8 cellular contexts compared by ENCODE assay signal in genomic region chr14:102085944-102086343, GRCh38. TPM values are rescaled to one million over a fixed set of nuclear protein-coding genes. Genes with fewer than 3 reads are reported as not detected.
DNase-seq lines count a peak whose midpoint lies in the region; ATAC-seq, FAIRE-seq and TF ChIP-seq lines count a peak whose summit lies in the region.
"Not testable (repeated sequence)": the region's sequence is repeated elsewhere in the genome, so short reads cannot be mapped to it uniquely, and the experiment has no call there.

No MANE protein-coding gene starts in this region.

- H3K27ac Mint-ChIP-seq in CD4-positive, alpha-beta T cell = peak overlapping the region; percentile 91
- H3K27ac Mint-ChIP-seq in activated B cell treated with CpG ODN at 0.5 μM for 24 hours = peak overlapping the region; percentile 80

- peak overlapping the region; percentile 98 for H3K4me3 Mint-ChIP-seq in CD4-positive, alpha-beta T cell
- H3K4me3 Mint-ChIP-seq in activated B cell treated with CpG ODN at 0.5 μM for 24 hours = peak overlapping the region; percentile 93

- not testable (repeated sequence) for H3K27me3 Mint-ChIP-seq in CD4-positive, alpha-beta T cell; activated B cell treated with CpG ODN at 0.5 μM for 24 hours

- intact Hi-C loops in CD4-positive, alpha-beta T cell (cut with DNase I, micrococcal nuclease) = loop anchor here (2.0 to 10.0 kb wide), 9 partner anchors 51 to 691 kb away; partner anchors contain the start of genes DYNC1H1 (in 2 of the 2), MOK (in 1 of the 2), PPP2R5C (in 1 of the 2) and TRAF3 (in 1 of the 2)
- intact Hi-C loops in activated B cell treated with CpG ODN at 0.5 μM for 24 hours (cut with micrococcal nuclease) (loop anchor here (2.0 to 10.0 kb wide), 6 partner anchors 136 to 1246 kb away; partner anchors contain the start of gene EIF5), K562 (cut with micrococcal nuclease) (loop anchor here (5.0 kb wide), 1 partner anchor 399 kb away; no protein-coding TSS in a partner anchor), HepG2 (cut with micrococcal nuclease; ENCODE audit: unreplicated experiment) (loop anchor here (2.0 kb wide), 1 partner anchor 123 kb away; no protein-coding TSS in a partner anchor)
- intact Hi-C loops in esophagus squamous epithelium (cut with DNase I) = not testable (repeated sequence)

- not testable (repeated sequence) for H3K27me3 ChIP-seq in CD4-positive, alpha-beta T cell (ENCODE audit: control insufficient read depth, insufficient read depth, low read length); KMS-11 (ENCODE audit: insufficient read depth, low read depth); K562 (ENCODE audit: control insufficient read depth in 2 of 2, insufficient read depth in 2 of 2, low read length in 2 of 2); esophagus squamous epithelium; HepG2 (ENCODE audit: control insufficient read depth in 1 of 2, insufficient read depth in 2 of 2, low read length in 2 of 2); neutrophil; suprapubic skin

- H3K79me2 ChIP-seq in KMS-11 (ENCODE audit: insufficient read depth, low read depth) (peaks cover 40% of the 10 kb centered on the region), K562 (ENCODE audit: control insufficient read depth, insufficient read depth, low read length) (peaks cover 72% of the 10 kb centered on the region), HepG2 (ENCODE audit: insufficient read depth, low read length) (peaks cover 40% of the 10 kb centered on the region)

- H3K4me2 ChIP-seq in KMS-11 (peak overlapping the region; percentile 86), K562 (ENCODE audit: insufficient read depth, low read length) (peak overlapping the region; percentile 85), HepG2 (ENCODE audit: low read depth, low read length) (peak overlapping the region; percentile 78)

- H3K9ac ChIP-seq in KMS-11 (peak overlapping the region; percentile 93), K562 (ENCODE audit: insufficient read depth in 1 of 2, low read depth in 2 of 2, low read length in 2 of 2) (peak overlapping the region; percentile 83 to 94), HepG2 (ENCODE audit: insufficient read depth, low read depth, low read length) (peak overlapping the region; percentile 96)

- not testable (repeated sequence) for FAIRE-seq in K562 (lab: Jason Lieb, UNC)
- peak; percentile 18 for FAIRE-seq in HepG2 (lab: Jason Lieb, UNC)

- H3K4me3 ChIP-seq in KMS-11 (IDR thresholded peaks at IDR 0.05; ENCODE audit: insufficient read depth, low read depth, low read length) (peak overlapping the region; percentile 52), K562 (peak overlapping the region; percentile 89), esophagus squamous epithelium (peak overlapping the region; percentile 65 to 98 (median 88)), HepG2 (replicated peaks in 1 of 3; ENCODE audit: insufficient read depth in 1 of 3, low read depth in 2 of 3, low read length in 3 of 3) (peak overlapping the region; percentile 84 to 91 (median 90)), neutrophil (ENCODE audit: low read depth in 1 of 2, low read length in 1 of 2) (peak overlapping the region; percentile 94 to 99), suprapubic skin (peak overlapping the region; percentile 97)

- H3K4me1 Mint-ChIP-seq in CD4-positive, alpha-beta T cell (ENCODE audit: low read depth) = peaks cover 76% of the 10 kb centered on the region
- peaks cover 64% of the 10 kb centered on the region for H3K4me1 Mint-ChIP-seq in activated B cell treated with CpG ODN at 0.5 μM for 24 hours

- H3K9me3 Mint-ChIP-seq in CD4-positive, alpha-beta T cell; activated B cell treated with CpG ODN at 0.5 μM for 24 hours: not testable (repeated sequence)

- H3K36me3 ChIP-seq in KMS-11 (ENCODE audit: insufficient read depth) (peaks cover 43% of the 10 kb centered on the region; the same call in 1 of the 2 replicates), K562 (ENCODE audit: control insufficient read depth, insufficient read depth, low read length) (peaks cover 53% of the 10 kb centered on the region), esophagus squamous epithelium (peaks cover 28 to 50% (median 32%) of the 10 kb centered on the region in 3 donors), HepG2 (replicated peaks in 1 of 2; ENCODE audit: control insufficient read depth in 1 of 2, insufficient read depth in 2 of 2, low read length in 2 of 2) (peaks cover 18 to 41% of the 10 kb centered on the region in 2 experiments), neutrophil (peaks cover 47% of the 10 kb centered on the region), suprapubic skin (peaks cover 40% of the 10 kb centered on the region)

- H3K9me3 ChIP-seq in CD4-positive, alpha-beta T cell (ENCODE audit: control insufficient read depth, low read length); K562 (replicated peaks; ENCODE audit: control insufficient read depth, insufficient read depth, low read depth, low read length); esophagus squamous epithelium; HepG2 (ENCODE audit: low read length); neutrophil; suprapubic skin: not testable (repeated sequence)

- not testable (repeated sequence) for TF ChIP-seq RAD21 in K562 (CRISPR knock-in tag; conservative IDR thresholded peaks at IDR 0.05 in 1 of 2, IDR thresholded peaks at IDR 0.05 in 1 of 2); HepG2 (CRISPR knock-in tag; IDR thresholded peaks at IDR 0.05)

- peaks cover 36% of the 10 kb centered on the region for H3K4me1 ChIP-seq in KMS-11 (ENCODE audit: low read depth, poor library complexity, severe bottlenecking)
- peaks cover 21 to 34% of the 10 kb centered on the region in 2 experiments; a peak in 4 of 5 replicates for H3K4me1 ChIP-seq in K562 (replicated peaks in 1 of 2; ENCODE audit: control insufficient read depth in 2 of 2, insufficient read depth in 2 of 2, low read length in 2 of 2)
- peaks cover 18 to 66% (median 32%) of the 10 kb centered on the region in 3 donors for H3K4me1 ChIP-seq in esophagus squamous epithelium
- H3K4me1 ChIP-seq in HepG2 (ENCODE audit: insufficient read depth, low read length) = peaks cover 55% of the 10 kb centered on the region
- peaks cover 25 to 30% of the 10 kb centered on the region in 2 experiments for H3K4me1 ChIP-seq in neutrophil (ENCODE audit: control insufficient read depth in 1 of 2, insufficient read depth in 1 of 2, low read depth in 1 of 2, low read length in 1 of 2)
- H3K4me1 ChIP-seq in suprapubic skin = peaks cover 55% of the 10 kb centered on the region

- H3K9me1 ChIP-seq in K562 (ENCODE audit: control insufficient read depth, insufficient read depth, low read length) = not testable (repeated sequence)

- POLR2A ChIA-PET in CD4-positive, alpha-beta T cell (lab: Charles Lee) = interaction anchor here (0.6 to 1.4 kb wide), 6 partner anchors 9 to 578 kb away, joined by 3 to 5 read pairs (median 3); no protein-coding TSS in a partner anchor
- POLR2A ChIA-PET in activated B cell treated with CpG ODN at 0.5 μM for 24 hours (lab: Charles Lee) = interaction anchor here (1.1 kb wide), 1 partner anchor 53 kb away, joined by 3 read pairs; no protein-coding TSS in a partner anchor
- POLR2A ChIA-PET in K562 (lab: Yijun Ruan, JAX) = interaction anchor here (0.6 to 3.3 kb wide), 8 partner anchors 8 to 95 kb away, joined by 3 to 17 read pairs (median 4); no protein-coding TSS in a partner anchor
- POLR2A ChIA-PET in HepG2 (lab: Yijun Ruan, JAX) = interaction anchor here (1.4 kb wide), 1 partner anchor 33 kb away, joined by 3 read pairs; no protein-coding TSS in a partner anchor

- in situ Hi-C loops in K562 (cut with MboI) = not testable (repeated sequence)
- in situ Hi-C loops in HepG2 (cut with HindIII; ENCODE audit: extremely low pct_ligation_motif_present, low pct_unique_long_range_greater_than_20kb) = loop anchor here (25.0 kb wide), 1 partner anchor 374 kb away; no protein-coding TSS in a partner anchor

- BruUV-seq in K562 (replicated peaks; lab: Mats Ljungman, UMichigan) = not testable (repeated sequence)
- TSS peak; percentile 62 for BruUV-seq in HepG2 (replicated peaks; lab: Mats Ljungman, UMichigan)

- not testable (repeated sequence) for TF ChIP-seq EP300 in K562 (IDR thresholded peaks at IDR 0.05; ENCODE audit: low read length); HepG2 (IDR thresholded peaks at IDR 0.05; ENCODE audit: low read depth in 2 of 2, low read length in 2 of 2); HepG2 (CRISPR knock-in tag; IDR thresholded peaks at IDR 0.05; ENCODE audit: borderline replicate concordance); suprapubic skin (IDR thresholded peaks at IDR 0.05)

- not testable (repeated sequence) for DNase-seq in CD4-positive, alpha-beta T cell; activated B cell treated with CpG ODN at 0.5 μM for 24 hours; K562 (ENCODE audit: extremely low read depth in 1 of 4, low spot score in 3 of 4); esophagus squamous epithelium (lab: John Stamatoyannopoulos, UW); HepG2 (ENCODE audit: low spot score); suprapubic skin (ENCODE audit: low spot score in 2 of 2)

- not testable (repeated sequence) for TF ChIP-seq CTCF in CD4-positive, alpha-beta T cell (IDR thresholded peaks at IDR 0.05); KMS-11 (conservative IDR thresholded peaks at IDR 0.05; ENCODE audit: low read depth, low read length); activated B cell treated with CpG ODN at 0.5 μM for 24 hours (IDR thresholded peaks at IDR 0.05); K562 (IDR thresholded peaks at IDR 0.05 in 2 of 3, conservative IDR thresholded peaks at IDR 0.05 in 1 of 3; ENCODE audit: insufficient read depth in 2 of 3, low read depth in 1 of 3, low read length in 3 of 3); esophagus squamous epithelium (IDR thresholded peaks at IDR 0.05); HepG2 (CRISPR knock-in tag; IDR thresholded peaks at IDR 0.05); neutrophil (IDR thresholded peaks at IDR 0.05); suprapubic skin (IDR thresholded peaks at IDR 0.05)

- not testable (repeated sequence) for ATAC-seq in CD4-positive, alpha-beta T cell (ENCODE audit: poor library complexity); activated B cell treated with CpG ODN at 0.5 μM for 24 hours (ENCODE audit: low read depth); K562; HepG2

- H2AFZ ChIP-seq in KMS-11 (ENCODE audit: low read depth) = 0 out of 2 replicates have a peak overlapping the region, but pooled peaks have one; percentile 22
- H2AFZ ChIP-seq in K562 (ENCODE audit: low read depth, low read length); HepG2 (ENCODE audit: low read length): not testable (repeated sequence)

- CTCF ChIA-PET in CD4-positive, alpha-beta T cell (lab: Charles Lee) = interaction anchor here (1.3 kb wide), 1 partner anchor 11 kb away, joined by 5 read pairs; no protein-coding TSS in a partner anchor
- CTCF ChIA-PET in activated B cell treated with CpG ODN at 0.5 μM for 24 hours (lab: Charles Lee) = interaction anchor here (3.0 kb wide), 1 partner anchor 11 kb away, joined by 12 read pairs; no protein-coding TSS in a partner anchor
- CTCF ChIA-PET in K562 (lab: Yijun Ruan, JAX; ENCODE audit: low intra/inter-chr PET ratio); HepG2 (lab: Yijun Ruan, JAX; ENCODE audit: low intra/inter-chr PET ratio, low total read pairs): not testable (repeated sequence)

- H3K27ac ChIP-seq in CD4-positive, alpha-beta T cell (ENCODE audit: low read depth, low read length) = peak overlapping the region; percentile 98
- H3K27ac ChIP-seq in KMS-11 = peak overlapping the region; percentile 82
- peak overlapping the region; percentile 88 for H3K27ac ChIP-seq in K562 (ENCODE audit: extremely low read depth, low read depth, low read length)
- H3K27ac ChIP-seq in esophagus squamous epithelium = peak overlapping the region; percentile 99 to 100 (median 100)
- peak overlapping the region; percentile 83 for H3K27ac ChIP-seq in HepG2 (ENCODE audit: extremely low read length, insufficient read depth, low read length)
- H3K27ac ChIP-seq in neutrophil = peak overlapping the region; percentile 92
- peak overlapping the region; percentile 100 for H3K27ac ChIP-seq in suprapubic skin

- not testable (repeated sequence) for TF ChIP-seq POLR2A in K562 (conservative IDR thresholded peaks at IDR 0.05); esophagus squamous epithelium (IDR thresholded peaks at IDR 0.05); HepG2 (IDR thresholded peaks at IDR 0.05; ENCODE audit: insufficient read depth in 1 of 2, low read depth in 2 of 2, low read length in 2 of 2); suprapubic skin (IDR thresholded peaks at IDR 0.05)

- 3% methylated on average over 7 of the region's 8 CpGs for WGBS in K562 (ENCODE audit: insufficient coverage, low coverage, missing lambda C conversion rate)
- 4 to 9% methylated on average over 6 to 7 of the region's 8 CpGs for WGBS in esophagus squamous epithelium, 2 donors
- under 1% methylated on average over 6 of the region's 8 CpGs for WGBS in HepG2 (ENCODE audit: low lambda C conversion rate)
- WGBS in suprapubic skin = 3% methylated on average over 8 of the region's 8 CpGs

- peaks cover 59% of the 10 kb centered on the region for H3K36me3 Mint-ChIP-seq in CD4-positive, alpha-beta T cell (ENCODE audit: low read depth)
- H3K36me3 Mint-ChIP-seq in activated B cell treated with CpG ODN at 0.5 μM for 24 hours (ENCODE audit: low read depth) = peaks cover 57% of the 10 kb centered on the region

- H4K20me1 ChIP-seq in KMS-11 (ENCODE audit: insufficient read depth) (peaks cover 44% of the 10 kb centered on the region), K562 (replicated peaks; ENCODE audit: control insufficient read depth, insufficient read depth, low read length) (peaks cover 29% of the 10 kb centered on the region), HepG2 (ENCODE audit: insufficient read depth, low read length) (peaks cover 32% of the 10 kb centered on the region)

RNA-seq across cellular contexts. Expression of gene HSP90AA1, which starts 0.9 kb away (rescaled TPM):
- total RNA-seq in CD4-positive, alpha-beta T cell = 100 to 1,000 TPM; 451 to 462 TPM
- total RNA-seq in activated B cell treated with CpG ODN at 0.5 μM for 24 hours (431 and 435 TPM in 2 replicates), K562 (2014; rRNA removed) (578 and 630 TPM in 2 replicates), K562 (2014; rRNA removed; fragmentation: Illumina TruSeq; extraction: Trizol) (496 and 561 TPM in 2 replicates), K562 (2015; rRNA removed; fragmentation: Illumina TruSeq; extraction: Trizol) (376 and 377 TPM in 2 replicates), K562 (2021) (895 and 957 TPM in 2 replicates), esophagus squamous epithelium (100 to 1,000 TPM; 224 to 950 (median 420) TPM), HepG2 (2016; rRNA removed; fragmentation: Illumina TruSeq; extraction: Trizol) (636 and 1,509 TPM in 2 replicates), suprapubic skin (100 to 1,000 TPM; 240 to 651 (median 430) TPM)
- total RNA-seq in K562 (2011; cell fraction: chromatin; rRNA removed; ENCODE audit: low replicate concordance) = 297 and 1,009 TPM in 2 replicates
- total RNA-seq in K562 (2011; cell fraction: nucleolus; rRNA removed) = 170 and 251 TPM in 2 replicates
- total RNA-seq in K562 (2011; cell fraction: nucleoplasm; rRNA removed) = 335 and 379 TPM in 2 replicates
- polyA plus RNA-seq in K562 (2011; rRNA removed) (1,094 and 1,547 TPM in 2 replicates), K562 (2014; fragmentation: Illumina TruSeq; extraction: Trizol) (1,640 and 1,731 TPM in 2 replicates), K562 (2014; fragmentation: Nextera tagmentation; extraction: Ambion mirVana) (1,000 to 10,000 TPM in 1 of 2 experiments, 100 to 1,000 TPM in 1; 787 to 1,003 TPM), K562 (2014; rRNA removed) (879 and 956 TPM in 2 replicates), HepG2 (2011; rRNA removed) (205 and 262 TPM in 2 replicates)
- polyA plus RNA-seq in K562 (2011; cell fraction: cytosol; rRNA removed) = 239 and 550 TPM in 2 replicates
- 154 and 294 TPM in 2 replicates for polyA plus RNA-seq in K562 (2011; cell fraction: nucleus; rRNA removed)
- polyA plus RNA-seq in K562 (2012) = 370 and 1,431 TPM in 2 replicates
- polyA minus RNA-seq in K562 (2011; rRNA and poly(A)+ RNA removed) = 1,917 and 1,981 TPM in 2 replicates
- polyA minus RNA-seq in K562 (2011; cell fraction: cytosol; rRNA and poly(A)+ RNA removed) = 1,324 and 1,529 TPM in 2 replicates
- polyA minus RNA-seq in K562 (2011; cell fraction: nucleus; rRNA and poly(A)+ RNA removed) = 126 and 337 TPM in 2 replicates
- total RNA-seq in HepG2 (2016; cell fraction: cytosol; rRNA removed; fragmentation: Illumina TruSeq; extraction: Trizol; ENCODE audit: low read depth) = 68.9 and 73.7 TPM in 2 replicates
- total RNA-seq in HepG2 (2016; cell fraction: insoluble cytoplasmic fraction; rRNA removed; fragmentation: Illumina TruSeq; extraction: Trizol) = 651 and 1,441 TPM in 2 replicates
- total RNA-seq in HepG2 (2016; cell fraction: membrane; rRNA removed; fragmentation: Illumina TruSeq; extraction: Trizol) = 133 and 157 TPM in 2 replicates
- total RNA-seq in HepG2 (2016; cell fraction: nucleus; rRNA removed; fragmentation: Illumina TruSeq; extraction: Trizol) = 507 and 548 TPM in 2 replicates
- polyA plus RNA-seq in HepG2 (2011; cell fraction: cytosol; rRNA removed) = 127 and 221 TPM in 2 replicates
- polyA plus RNA-seq in HepG2 (2011; cell fraction: nucleus; rRNA removed) = 46.7 and 79.9 TPM in 2 replicates
- 319 and 504 TPM in 2 replicates for polyA plus RNA-seq in HepG2 (2012)
- polyA plus RNA-seq in HepG2 (2016; cell fraction: cytosol; fragmentation: Illumina TruSeq; extraction: Trizol; ENCODE audit: low read depth) = 49.1 and 55.8 TPM in 2 replicates
- polyA plus RNA-seq in HepG2 (2016; cell fraction: insoluble cytoplasmic fraction; fragmentation: Illumina TruSeq; extraction: Trizol; ENCODE audit: low read depth) = 1,691 and 1,814 TPM in 2 replicates
- polyA plus RNA-seq in HepG2 (2016; cell fraction: membrane; fragmentation: Illumina TruSeq; extraction: Trizol; ENCODE audit: low read depth) = 108 and 125 TPM in 2 replicates
- polyA plus RNA-seq in HepG2 (2016; cell fraction: nucleus; fragmentation: Illumina TruSeq; extraction: Trizol; ENCODE audit: insufficient read depth, low read depth) = 669 and 675 TPM in 2 replicates
- 117 and 458 TPM in 2 replicates for polyA minus RNA-seq in HepG2 (2011; rRNA and poly(A)+ RNA removed; ENCODE audit: low replicate concordance)
- 494 and 532 TPM in 2 replicates for polyA minus RNA-seq in HepG2 (2011; cell fraction: cytosol; rRNA and poly(A)+ RNA removed)
- polyA minus RNA-seq in HepG2 (2011; cell fraction: nucleus; rRNA and poly(A)+ RNA removed) = 134 and 221 TPM in 2 replicates

RNA-seq across cellular contexts. Expression of gene WDR20, which starts 53.8 kb away (rescaled TPM):
- 10 to 100 TPM; 40.1 to 41.2 TPM for total RNA-seq in CD4-positive, alpha-beta T cell
- 41.1 and 42.3 TPM in 2 replicates for total RNA-seq in activated B cell treated with CpG ODN at 0.5 μM for 24 hours
- total RNA-seq in K562 (2011; cell fraction: chromatin; rRNA removed; ENCODE audit: low replicate concordance) = 40.2 and 51.8 TPM in 2 replicates
- total RNA-seq in K562 (2011; cell fraction: nucleolus; rRNA removed) = 22.0 and 24.1 TPM in 2 replicates
- 41.4 and 49.4 TPM in 2 replicates for total RNA-seq in K562 (2011; cell fraction: nucleoplasm; rRNA removed)
- total RNA-seq in K562 (2014; rRNA removed) = 8.0 and 9.6 TPM in 2 replicates
- 12.1 and 13.9 TPM in 2 replicates for total RNA-seq in K562 (2014; rRNA removed; fragmentation: Illumina TruSeq; extraction: Trizol)
- 14.7 and 15.3 TPM in 2 replicates for total RNA-seq in K562 (2015; rRNA removed; fragmentation: Illumina TruSeq; extraction: Trizol)
- total RNA-seq in K562 (2021) = 13.3 and 16.6 TPM in 2 replicates
- 10.0 and 11.8 TPM in 2 replicates for polyA plus RNA-seq in K562 (2011; rRNA removed)
- 8.6 and 8.7 TPM in 2 replicates for polyA plus RNA-seq in K562 (2011; cell fraction: cytosol; rRNA removed)
- 12.1 and 12.4 TPM in 2 replicates for polyA plus RNA-seq in K562 (2011; cell fraction: nucleus; rRNA removed)
- polyA plus RNA-seq in K562 (2012) = 7.8 and 9.6 TPM in 2 replicates
- 10.2 and 10.5 TPM in 2 replicates for polyA plus RNA-seq in K562 (2014; fragmentation: Illumina TruSeq; extraction: Trizol)
- 10 to 100 TPM in 1 of 2 experiments, 1 to 10 TPM in 1; 7.0 to 12.1 TPM for polyA plus RNA-seq in K562 (2014; fragmentation: Nextera tagmentation; extraction: Ambion mirVana)
- 9.4 and 11.7 TPM in 2 replicates for polyA plus RNA-seq in K562 (2014; rRNA removed)
- 23.3 and 23.9 TPM in 2 replicates for polyA minus RNA-seq in K562 (2011; rRNA and poly(A)+ RNA removed)
- polyA minus RNA-seq in K562 (2011; cell fraction: cytosol; rRNA and poly(A)+ RNA removed) = 11.5 and 17.4 TPM in 2 replicates
- polyA minus RNA-seq in K562 (2011; cell fraction: nucleus; rRNA and poly(A)+ RNA removed) = 7.7 and 15.2 TPM in 2 replicates
- 10 to 100 TPM; 16.0 to 21.9 (median 19.1) TPM for total RNA-seq in esophagus squamous epithelium
- 23.2 and 30.5 TPM in 2 replicates for total RNA-seq in HepG2 (2016; rRNA removed; fragmentation: Illumina TruSeq; extraction: Trizol)
- 24.1 and 25.7 TPM in 2 replicates for total RNA-seq in HepG2 (2016; cell fraction: cytosol; rRNA removed; fragmentation: Illumina TruSeq; extraction: Trizol; ENCODE audit: low read depth)
- total RNA-seq in HepG2 (2016; cell fraction: insoluble cytoplasmic fraction; rRNA removed; fragmentation: Illumina TruSeq; extraction: Trizol) = 25.8 and 28.7 TPM in 2 replicates
- total RNA-seq in HepG2 (2016; cell fraction: membrane; rRNA removed; fragmentation: Illumina TruSeq; extraction: Trizol) = 29.7 and 34.1 TPM in 2 replicates
- total RNA-seq in HepG2 (2016; cell fraction: nucleus; rRNA removed; fragmentation: Illumina TruSeq; extraction: Trizol) = 22.4 and 24.2 TPM in 2 replicates
- 10.4 and 11.6 TPM in 2 replicates for polyA plus RNA-seq in HepG2 (2011; rRNA removed)
- 9.4 and 10.2 TPM in 2 replicates for polyA plus RNA-seq in HepG2 (2011; cell fraction: cytosol; rRNA removed)
- polyA plus RNA-seq in HepG2 (2011; cell fraction: nucleus; rRNA removed) = 11.4 and 12.2 TPM in 2 replicates
- polyA plus RNA-seq in HepG2 (2012) = 10.7 and 12.8 TPM in 2 replicates
- 3.0 and 3.7 TPM in 2 replicates for polyA plus RNA-seq in HepG2 (2016; cell fraction: cytosol; fragmentation: Illumina TruSeq; extraction: Trizol; ENCODE audit: low read depth)
- 25.3 and 26.3 TPM in 2 replicates for polyA plus RNA-seq in HepG2 (2016; cell fraction: insoluble cytoplasmic fraction; fragmentation: Illumina TruSeq; extraction: Trizol; ENCODE audit: low read depth)
- 7.5 and 8.4 TPM in 2 replicates for polyA plus RNA-seq in HepG2 (2016; cell fraction: membrane; fragmentation: Illumina TruSeq; extraction: Trizol; ENCODE audit: low read depth)
- 25.1 and 26.7 TPM in 2 replicates for polyA plus RNA-seq in HepG2 (2016; cell fraction: nucleus; fragmentation: Illumina TruSeq; extraction: Trizol; ENCODE audit: insufficient read depth, low read depth)
- 27.9 and 31.3 TPM in 2 replicates for polyA minus RNA-seq in HepG2 (2011; rRNA and poly(A)+ RNA removed; ENCODE audit: low replicate concordance)
- 14.9 and 18.5 TPM in 2 replicates for polyA minus RNA-seq in HepG2 (2011; cell fraction: cytosol; rRNA and poly(A)+ RNA removed)
- 27.6 and 29.8 TPM in 2 replicates for polyA minus RNA-seq in HepG2 (2011; cell fraction: nucleus; rRNA and poly(A)+ RNA removed)
- total RNA-seq in suprapubic skin = 10 to 100 TPM; 27.3 to 39.4 (median 33.0) TPM
